29 cellular contexts compared by ENCODE assay signal in genomic region chr1:39585933-39586332, GRCh38. TPM values are rescaled to one million over a fixed set of nuclear protein-coding genes. Genes with fewer than 3 reads are reported as not detected.
"Had no signal": no experiment of that assay in that cellular context is flagged by ENCODE, and none has a peak within 500 bp of the region (broad histone marks: within the 10 kb centered on the region; RNA-seq: fewer than 3 reads in every experiment).

No MANE protein-coding gene starts in this region.

- H3K4me3 Mint-ChIP-seq: natural killer cell; nephron; neural progenitor cell; stimulated activated effector memory CD8-positive, alpha-beta T cell treated with anti-CD3 and anti-CD28 coated beads, Interleukin-12 subunit alpha, Interleukin-12 subunit beta, amount 100 ng/mL, for 72 hours; stimulated activated naive B cell treated with anti-CD40 and anti-IgM and Interleukin-4, amounts not matched to agents 10 μg/mL and 1 μg/mL and 100 μg/mL, for 72 hours; stimulated activated naive CD8-positive, alpha-beta T cell treated with anti-CD3 and anti-CD28 coated beads, Interleukin-15, Interleukin-2, amounts not matched to agents 100 ng/mL and 50 ng/mL, for 24 hours; type B pancreatic cell had no signal

- H3K27me3 Mint-ChIP-seq: stimulated activated naive CD8-positive, alpha-beta T cell treated with anti-CD3 and anti-CD28 coated beads, Interleukin-15, Interleukin-2, amounts not matched to agents 100 ng/mL and 50 ng/mL, for 24 hours had no signal

- H3K4me2 ChIP-seq: neural progenitor cell had no signal

- H3K27ac ChIP-seq: neural progenitor cell, ovary, parathyroid adenoma, psoas muscle, right lobe of liver, sigmoid colon, stomach, suprapubic skin, testis, tibial artery, transverse colon, vagina had no signal

- H3K4me1 Mint-ChIP-seq: natural killer cell; nephron; stimulated activated effector memory CD8-positive, alpha-beta T cell treated with anti-CD3 and anti-CD28 coated beads, Interleukin-12 subunit alpha, Interleukin-12 subunit beta, amount 100 ng/mL, for 72 hours; stimulated activated naive B cell treated with anti-CD40 and anti-IgM and Interleukin-4, amounts not matched to agents 10 μg/mL and 1 μg/mL and 100 μg/mL, for 72 hours had no signal

- H3K36me3 ChIP-seq: neural progenitor cell, ovary, right lobe of liver, sigmoid colon, stomach, suprapubic skin, tibial artery, transverse colon, vagina had no signal

- H3K9ac ChIP-seq: neural progenitor cell, parathyroid adenoma had no signal

- H3K27ac Mint-ChIP-seq: natural killer cell; nephron; neural progenitor cell; progenitor cell of endocrine pancreas; stimulated activated effector memory CD8-positive, alpha-beta T cell treated with anti-CD3 and anti-CD28 coated beads, Interleukin-12 subunit alpha, Interleukin-12 subunit beta, amount 100 ng/mL, for 72 hours; stimulated activated naive B cell treated with anti-CD40 and anti-IgM and Interleukin-4, amounts not matched to agents 10 μg/mL and 1 μg/mL and 100 μg/mL, for 72 hours; stimulated activated naive CD8-positive, alpha-beta T cell treated with anti-CD3 and anti-CD28 coated beads, Interleukin-15, Interleukin-2, amounts not matched to agents 100 ng/mL and 50 ng/mL, for 24 hours; type B pancreatic cell had no signal

- H3K36me3 Mint-ChIP-seq: natural killer cell; neural progenitor cell; stimulated activated effector memory CD8-positive, alpha-beta T cell treated with anti-CD3 and anti-CD28 coated beads, Interleukin-12 subunit alpha, Interleukin-12 subunit beta, amount 100 ng/mL, for 72 hours; stimulated activated naive B cell treated with anti-CD40 and anti-IgM and Interleukin-4, amounts not matched to agents 10 μg/mL and 1 μg/mL and 100 μg/mL, for 72 hours; type B pancreatic cell had no signal

- H3K79me2 ChIP-seq: parathyroid adenoma had no signal

- H3K9me3 ChIP-seq: ovary, psoas muscle, right lobe of liver, sigmoid colon, stomach, suprapubic skin, testis, tibial artery, transverse colon, vagina had no signal

- H2AFZ ChIP-seq: neural progenitor cell, parathyroid adenoma had no signal

- ATAC-seq: natural killer cell; psoas muscle; right cardiac atrium; right lobe of liver; stimulated activated effector memory CD8-positive, alpha-beta T cell treated with anti-CD3 and anti-CD28 coated beads, Interleukin-12 subunit alpha, Interleukin-12 subunit beta, amount 100 ng/mL, for 72 hours; stimulated activated naive B cell treated with anti-CD40 and anti-IgM and Interleukin-4, amounts not matched to agents 10 μg/mL and 1 μg/mL and 100 μg/mL, for 72 hours had no signal

- H3K27me3 ChIP-seq: neural progenitor cell, ovary, right lobe of liver, sigmoid colon, stomach, suprapubic skin, testis, tibial artery, transverse colon, vagina had no signal

- H3K4me3 ChIP-seq: neural progenitor cell, ovary, psoas muscle, right lobe of liver, sigmoid colon, stomach, suprapubic skin, testis, tibial artery, transverse colon, vagina had no signal

- H3K9me3 Mint-ChIP-seq: natural killer cell; nephron; neural progenitor cell; stimulated activated effector memory CD8-positive, alpha-beta T cell treated with anti-CD3 and anti-CD28 coated beads, Interleukin-12 subunit alpha, Interleukin-12 subunit beta, amount 100 ng/mL, for 72 hours; stimulated activated naive B cell treated with anti-CD40 and anti-IgM and Interleukin-4, amounts not matched to agents 10 μg/mL and 1 μg/mL and 100 μg/mL, for 72 hours; stimulated activated naive CD8-positive, alpha-beta T cell treated with anti-CD3 and anti-CD28 coated beads, Interleukin-15, Interleukin-2, amounts not matched to agents 100 ng/mL and 50 ng/mL, for 24 hours; type B pancreatic cell had no signal

- FAIRE-seq: small intestine, urothelium cell line had no signal

- DNase-seq: natural killer cell; occipital lobe; ovary; psoas muscle; right cardiac atrium; right lobe of liver; sigmoid colon; small intestine; stimulated activated CD4-positive, alpha-beta T cell treated with anti-CD3 and anti-CD28 coated beads, Interleukin-15, amount 100 ng/mL, for 24 hours; stimulated activated CD4-positive, alpha-beta T cell treated with anti-CD3 and anti-CD28 coated beads, Interleukin-2, amount 100 ng/mL, for 24 hours; stimulated activated CD4-positive, alpha-beta T cell treated with anti-CD3 and anti-CD28 coated beads, Interleukin-2, amount 100 ng/mL, for 48 hours; stimulated activated CD4-positive, alpha-beta T cell treated with anti-CD3 and anti-CD28 coated beads, Interleukin-4, amount 100 ng/mL, for 24 hours; stimulated activated naive B cell treated with anti-CD40 and anti-IgM and Interleukin-4, amounts not matched to agents 10 μg/mL and 1 μg/mL and 100 μg/mL, for 72 hours; stimulated activated naive CD4-positive, alpha-beta T cell treated with Interleukin-2 at 50 U/mL for 16 hours; stomach; testis; tibial artery; transverse colon had no signal

- H3K4me1 ChIP-seq: neural progenitor cell, parathyroid adenoma, psoas muscle, right lobe of liver, sigmoid colon, stomach, suprapubic skin, testis, tibial artery, transverse colon, vagina had no signal

RNA-seq across cellular contexts. Expression of gene HEYL, which starts 53.5 kb away (rescaled TPM):
- total RNA-seq: natural killer cell had no signal
- polyA plus RNA-seq: neural cell had no signal
